11 cellular contexts compared by ENCODE assay signal in genomic region chr4:123401466-123402175, GRCh38. TPM values are rescaled to one million over a fixed set of nuclear protein-coding genes. Genes with fewer than 3 reads are reported as not detected.
A peak's percentile ranks its signal among the peaks of the same experiment; 100 is the strongest.
DNase-seq lines count a peak whose midpoint lies in the region; TF ChIP-seq lines count a peak whose summit lies in the region.
"Had no signal": no experiment of that assay in that cellular context is flagged by ENCODE, and none has a peak within 500 bp of the region (broad histone marks: within the 10 kb centered on the region; RNA-seq: fewer than 3 reads in every experiment).

No MANE protein-coding gene starts in this region.

- in situ Hi-C loops in GM23248 (cut with MboI) = no loop called here

- 62 to 67% methylated on average over 8 of the region's 8 CpGs for WGBS in GM23248 (ENCODE audit: low coverage in 1 of 2, low lambda C conversion rate in 2 of 2, missing lambda C conversion rate in 2 of 2), 2 experiments

- intact Hi-C loops in activated naive CD4-positive, alpha-beta T cell treated with anti-CD3 and anti-CD28 coated beads for 36 hours (cut with micrococcal nuclease) = no loop called here
- intact Hi-C loops in colonic mucosa (cut with DNase I) = loop anchor here (5.0 to 10.0 kb wide), 2 partner anchors 153 to 256 kb away; no protein-coding TSS in a partner anchor

- H3K9me3 Mint-ChIP-seq in activated naive CD4-positive, alpha-beta T cell treated with anti-CD3 and anti-CD28 coated beads for 36 hours = no peaks in the 10 kb centered on the region
- no peaks in the 10 kb centered on the region for H3K9me3 Mint-ChIP-seq in type B pancreatic cell

- no peak for DNase-seq in activated naive CD4-positive, alpha-beta T cell treated with anti-CD3 and anti-CD28 coated beads for 36 hours
- DNase-seq in activated naive CD4-positive, alpha-beta T cell treated with Interleukin-2 at 50 U/mL for 16 hours = no peak
- no peak for DNase-seq in colonic mucosa
- no peak for DNase-seq in type B pancreatic cell (ENCODE audit: extremely low spot score, unreplicated experiment)
- no peak for DNase-seq in GM23248
- DNase-seq in mesenteric fat pad (ENCODE audit: low spot score) = no peak
- no peak for DNase-seq in hepatic stellate cell (ENCODE audit: low spot score)
- DNase-seq: midbrain, NCI-H345, SIG-M5 had no signal

- peaks cover 11% of the 10 kb centered on the region; the same call in 1 of the 2 replicates for H3F3A ChIP-seq in GM23248 (ENCODE audit: insufficient read depth)

- H3K36me3 ChIP-seq in colonic mucosa = no peaks in the 10 kb centered on the region
- peaks cover 19% of the 10 kb centered on the region for H3K36me3 ChIP-seq in muscle layer of colon (ENCODE audit: insufficient read depth, low read length)
- no peaks in the 10 kb centered on the region for H3K36me3 ChIP-seq in GM23248 (ENCODE audit: low read depth)

- peaks cover 30% of the 10 kb centered on the region for H3K36me3 Mint-ChIP-seq in activated naive CD4-positive, alpha-beta T cell treated with anti-CD3 and anti-CD28 coated beads for 36 hours (ENCODE audit: low read depth)
- H3K36me3 Mint-ChIP-seq in type B pancreatic cell = peaks cover 45% of the 10 kb centered on the region

- H3K79me2 ChIP-seq in GM23248 (ENCODE audit: insufficient read depth) = no peaks in the 10 kb centered on the region

- H3K9me3 ChIP-seq in colonic mucosa (no peaks in the 10 kb centered on the region), muscle layer of colon (ENCODE audit: low read length) (no peaks in the 10 kb centered on the region), GM23248 (ENCODE audit: low read depth) (no peaks in the 10 kb centered on the region)

- CTCF ChIA-PET in activated naive CD4-positive, alpha-beta T cell treated with anti-CD3 and anti-CD28 coated beads for 36 hours (lab: Charles Lee) = interaction anchor here (0.5 kb wide), 1 partner anchor 558 kb away, joined by 3 read pairs; no protein-coding TSS in a partner anchor

- peaks cover 35% of the 10 kb centered on the region for H3K4me1 Mint-ChIP-seq in activated naive CD4-positive, alpha-beta T cell treated with anti-CD3 and anti-CD28 coated beads for 36 hours (ENCODE audit: low read depth)
- peaks cover 33% of the 10 kb centered on the region for H3K4me1 Mint-ChIP-seq in type B pancreatic cell (ENCODE audit: unreplicated experiment)

- H3K27ac Mint-ChIP-seq in activated naive CD4-positive, alpha-beta T cell treated with anti-CD3 and anti-CD28 coated beads for 36 hours = peak overlapping the region; percentile 59
- H3K27ac Mint-ChIP-seq in type B pancreatic cell = peak overlapping the region; percentile 5

- H4K20me1 ChIP-seq in GM23248 (ENCODE audit: insufficient read depth) = no peaks in the 10 kb centered on the region

- H3K4me3 Mint-ChIP-seq in activated naive CD4-positive, alpha-beta T cell treated with anti-CD3 and anti-CD28 coated beads for 36 hours = peak overlapping the region; percentile 48
- peak overlapping the region; percentile 82 for H3K4me3 Mint-ChIP-seq in type B pancreatic cell

- H3K4me3 ChIP-seq in colonic mucosa (no peak overlapping the region), muscle layer of colon (ENCODE audit: low read depth in 1 of 2, low read length in 2 of 2) (peak overlapping the region; percentile 16 to 42), GM23248 (no peak overlapping the region)

- H3K27me3 Mint-ChIP-seq in activated naive CD4-positive, alpha-beta T cell treated with anti-CD3 and anti-CD28 coated beads for 36 hours (ENCODE audit: low read depth) = peaks cover 13% of the 10 kb centered on the region
- H3K27me3 Mint-ChIP-seq in type B pancreatic cell = peaks cover 6% of the 10 kb centered on the region

- H3K4me2 ChIP-seq in GM23248 (ENCODE audit: unreplicated experiment) = no peak overlapping the region

- H3K9me2 ChIP-seq in GM23248 (ENCODE audit: insufficient read depth) = no peaks in the 10 kb centered on the region

- H3K27me3 ChIP-seq in colonic mucosa (no peaks in the 10 kb centered on the region), muscle layer of colon (ENCODE audit: control insufficient read depth in 1 of 2, insufficient read depth in 2 of 2, low read length in 2 of 2) (no peaks in the 10 kb centered on the region), GM23248 (replicated peaks; ENCODE audit: insufficient read depth) (no peaks in the 10 kb centered on the region)

- H3K27ac ChIP-seq in colonic mucosa (peak overlapping the region; percentile 44), muscle layer of colon (ENCODE audit: low read depth, low read length) (peak overlapping the region; percentile 19), GM23248 (no peak overlapping the region)

- H3K4me1 ChIP-seq in colonic mucosa (no peaks in the 10 kb centered on the region), muscle layer of colon (ENCODE audit: insufficient read depth, low read length) (peaks cover 5% of the 10 kb centered on the region), GM23248 (ENCODE audit: insufficient read depth) (peaks cover 11% of the 10 kb centered on the region; the same call in 1 of the 2 replicates)

- TF ChIP-seq CTCF in colonic mucosa (IDR thresholded peaks at IDR 0.05) = no peak
- no peak for TF ChIP-seq CTCF in type B pancreatic cell (conservative IDR thresholded peaks at IDR 0.05)

- peak overlapping the region; percentile 8 to 9 for H3K9ac ChIP-seq in colonic mucosa (ENCODE audit: low read depth in 2 of 2, low read length in 2 of 2)
- peak overlapping the region; percentile 35 for H3K9ac ChIP-seq in muscle layer of colon (ENCODE audit: low read length)
- no peak overlapping the region for H3K9ac ChIP-seq in GM23248

- no peak overlapping the region for H2AFZ ChIP-seq in GM23248

RNA-seq across cellular contexts. Expression of gene SPRY1, which starts 5.0 kb away (rescaled TPM):
- 10 to 100 TPM; 16.9 to 20.3 TPM for total RNA-seq in activated naive CD4-positive, alpha-beta T cell treated with anti-CD3 and anti-CD28 coated beads for 36 hours
- total RNA-seq in colonic mucosa = 10 to 100 TPM; 23.8 to 34.2 TPM
- 52.3 and 61.3 TPM in 2 replicates for total RNA-seq in type B pancreatic cell (ENCODE audit: low replicate concordance)
- total RNA-seq in GM23248 (2014; rRNA removed; shearing (Covaris generic)) = 1.3 and 6.4 TPM in 2 replicates
- polyA plus RNA-seq in GM23248 (2016; fragmentation: Nextera tagmentation; extraction: Ambion mirVana) = 3.6 and 3.9 TPM in 2 replicates
- total RNA-seq in mesenteric fat pad = 343 TPM

Comparison
In these comparisons a context has a peak if more than half of its experiments do, and no peak if none do; other contexts are left out.
1. H3K4me3 ChIP-seq: peak in muscle layer of colon (2 of 2); none in colonic mucosa (single experiment) and GM23248 (single experiment).